Comparison of ENCODE assay signal across 13 cellular contexts in genomic region chr11:101792814-101793213, GRCh38.
DNase-seq lines count a peak whose midpoint lies in the region; ATAC-seq and TF ChIP-seq lines count a peak whose summit lies in the region.
"Had no signal": no experiment of that assay in that cellular context is flagged by ENCODE, and none has a peak within 500 bp of the region (broad histone marks: within the 10 kb centered on the region; RNA-seq: fewer than 3 reads in every experiment).

No MANE protein-coding gene starts in this region.

- H4K20me1 ChIP-seq in GM23338 (replicated peaks; ENCODE audit: insufficient read depth) = no peaks in the 10 kb centered on the region

- H3K36me3 Mint-ChIP-seq in GM23338 (ENCODE audit: low read depth) (no peaks in the 10 kb centered on the region), progenitor cell of endocrine pancreas (ENCODE audit: insufficient read depth) (no peaks in the 10 kb centered on the region), endothelial cell (ENCODE audit: low read depth, unreplicated experiment) (no peaks in the 10 kb centered on the region)
- H3K36me3 Mint-ChIP-seq in activated naive CD8-positive, alpha-beta T cell treated with anti-CD3 and anti-CD28 coated beads, Interleukin-2, amount 50 U/mL, for 24 hours (ENCODE audit: low read depth) = no peaks in the 10 kb centered on the region
- H3K36me3 Mint-ChIP-seq: CD14-positive monocyte; CD8-positive, alpha-beta memory T cell had no signal

- H3K4me3 ChIP-seq in GM23338 (no peak overlapping the region), adipocyte (ENCODE audit: low read length) (no peak overlapping the region), coronary artery (no peak overlapping the region), aorta (ENCODE audit: low read length in 2 of 2) (no peak overlapping the region)

- intact Hi-C loops in aorta (cut with DNase I) = no loop called here

- H3K27ac ChIP-seq in GM23338 (ENCODE audit: low read depth) (no peak overlapping the region), coronary artery (no peak overlapping the region), aorta (ENCODE audit: low read depth in 1 of 2, low read length in 2 of 2) (no peak overlapping the region)

- peaks cover 10% of the 10 kb centered on the region for H3K4me1 ChIP-seq in GM23338 (ENCODE audit: insufficient read depth)
- peaks cover 10% of the 10 kb centered on the region for H3K4me1 ChIP-seq in adipocyte (ENCODE audit: control insufficient read depth, insufficient read depth, low read length)
- peaks cover 0 to 2% of the 10 kb centered on the region in 2 donors for H3K4me1 ChIP-seq in aorta (ENCODE audit: control insufficient read depth in 1 of 2, insufficient read depth in 2 of 2, low read length in 2 of 2)
- H3K4me1 ChIP-seq: Caco-2 had no signal

- ATAC-seq in GM23338 (peak; percentile 59), aorta (ENCODE audit: low FRiP score) (no peak)
- ATAC-seq in activated naive CD8-positive, alpha-beta T cell treated with anti-CD3 and anti-CD28 coated beads, Interleukin-2, amount 50 U/mL, for 24 hours = no peak

- no peaks in the 10 kb centered on the region for H3F3A ChIP-seq in GM23338 (replicated peaks; ENCODE audit: low read depth)

- no peaks in the 10 kb centered on the region for H3K27me3 ChIP-seq in GM23338 (ENCODE audit: insufficient read depth)
- H3K27me3 ChIP-seq in adipocyte (replicated peaks; ENCODE audit: control insufficient read depth, insufficient read depth, low read length) = no peaks in the 10 kb centered on the region
- H3K27me3 ChIP-seq in aorta (ENCODE audit: control insufficient read depth in 1 of 2, insufficient read depth in 2 of 2, low read length in 1 of 2) = no peaks in the 10 kb centered on the region

- 0 out of 2 replicates have a peak, but pooled peaks cover 3% of the 10 kb centered on the region for H3K9me2 ChIP-seq in GM23338 (ENCODE audit: insufficient read depth)

- H3K27ac Mint-ChIP-seq in GM23338 = no peak overlapping the region
- peak overlapping the region; percentile 56 for H3K27ac Mint-ChIP-seq in progenitor cell of endocrine pancreas
- H3K27ac Mint-ChIP-seq in endothelial cell (ENCODE audit: unreplicated experiment) = no peak overlapping the region
- H3K27ac Mint-ChIP-seq in activated naive CD8-positive, alpha-beta T cell treated with anti-CD3 and anti-CD28 coated beads, Interleukin-2, amount 50 U/mL, for 24 hours = no peak overlapping the region
- H3K27ac Mint-ChIP-seq: CD14-positive monocyte; CD8-positive, alpha-beta memory T cell had no signal

- no peaks in the 10 kb centered on the region for H3K27me3 Mint-ChIP-seq in GM23338 (ENCODE audit: insufficient read depth, low read depth, poor library complexity)
- H3K27me3 Mint-ChIP-seq in progenitor cell of endocrine pancreas = no peaks in the 10 kb centered on the region
- no peaks in the 10 kb centered on the region for H3K27me3 Mint-ChIP-seq in endothelial cell (ENCODE audit: unreplicated experiment)
- no peaks in the 10 kb centered on the region for H3K27me3 Mint-ChIP-seq in activated naive CD8-positive, alpha-beta T cell treated with anti-CD3 and anti-CD28 coated beads, Interleukin-2, amount 50 U/mL, for 24 hours
- H3K27me3 Mint-ChIP-seq: CD8-positive, alpha-beta memory T cell had no signal

- H3K4me3 Mint-ChIP-seq in GM23338 = no peak overlapping the region
- no peak overlapping the region for H3K4me3 Mint-ChIP-seq in progenitor cell of endocrine pancreas (ENCODE audit: low read depth)
- H3K4me3 Mint-ChIP-seq in endothelial cell (ENCODE audit: unreplicated experiment) = no peak overlapping the region
- H3K4me3 Mint-ChIP-seq in activated naive CD8-positive, alpha-beta T cell treated with anti-CD3 and anti-CD28 coated beads, Interleukin-2, amount 50 U/mL, for 24 hours = no peak overlapping the region
- H3K4me3 Mint-ChIP-seq: CD14-positive monocyte; CD8-positive, alpha-beta memory T cell; H9 had no signal

- H3K36me3 ChIP-seq in GM23338 (ENCODE audit: insufficient read depth) (no peaks in the 10 kb centered on the region), adipocyte (ENCODE audit: control insufficient read depth, insufficient read depth, low read length, severe bottlenecking) (no peaks in the 10 kb centered on the region), aorta (ENCODE audit: control insufficient read depth in 1 of 2, insufficient read depth in 2 of 2, low read length in 1 of 2) (no peaks in the 10 kb centered on the region)

- H3K4me1 Mint-ChIP-seq in GM23338 (peaks cover 14% of the 10 kb centered on the region), progenitor cell of endocrine pancreas (ENCODE audit: low read depth) (no peaks in the 10 kb centered on the region), endothelial cell (ENCODE audit: unreplicated experiment) (no peaks in the 10 kb centered on the region)
- no peaks in the 10 kb centered on the region for H3K4me1 Mint-ChIP-seq in activated naive CD8-positive, alpha-beta T cell treated with anti-CD3 and anti-CD28 coated beads, Interleukin-2, amount 50 U/mL, for 24 hours
- H3K4me1 Mint-ChIP-seq: CD14-positive monocyte; CD8-positive, alpha-beta memory T cell had no signal

- DNase-seq in GM23338 (ENCODE audit: low spot score) = no peak
- peak; percentile 17 for DNase-seq in adipocyte (ENCODE audit: low read depth)
- no peak for DNase-seq in progenitor cell of endocrine pancreas (ENCODE audit: low spot score, unreplicated experiment)
- DNase-seq in coronary artery (ENCODE audit: low spot score) = no peak
- DNase-seq in aorta = no peak
- DNase-seq in endothelial cell (ENCODE audit: low spot score) = no peak
- no peak for DNase-seq in activated naive CD8-positive, alpha-beta T cell treated with anti-CD3 and anti-CD28 coated beads, Interleukin-2, amount 50 U/mL, for 24 hours
- DNase-seq: Caco-2; CD8-positive, alpha-beta memory T cell; GF-D8; GOT3; H9 had no signal

- no peak overlapping the region for H3K4me2 ChIP-seq in GM23338

- H3K9me3 Mint-ChIP-seq in GM23338 (no peaks in the 10 kb centered on the region), progenitor cell of endocrine pancreas (ENCODE audit: low read depth) (no peaks in the 10 kb centered on the region), endothelial cell (ENCODE audit: unreplicated experiment) (no peaks in the 10 kb centered on the region)
- no peaks in the 10 kb centered on the region for H3K9me3 Mint-ChIP-seq in activated naive CD8-positive, alpha-beta T cell treated with anti-CD3 and anti-CD28 coated beads, Interleukin-2, amount 50 U/mL, for 24 hours
- H3K9me3 Mint-ChIP-seq: H9 had no signal

- no peaks in the 10 kb centered on the region for H3K79me2 ChIP-seq in GM23338 (replicated peaks; ENCODE audit: insufficient read depth)

- H2AFZ ChIP-seq in GM23338 = peak overlapping the region; percentile 85; the same call in 1 of the 2 replicates

- no peak overlapping the region for H3K9ac ChIP-seq in adipocyte (ENCODE audit: low read length)

- WGBS in aorta, 2 donors = 92 to 96% methylated on average over 2 of the region's 2 CpGs

- H3K9me3 ChIP-seq in adipocyte (ENCODE audit: control insufficient read depth, low read length) = no peaks in the 10 kb centered on the region
- peaks cover 1% of the 10 kb centered on the region for H3K9me3 ChIP-seq in aorta (ENCODE audit: control insufficient read depth, low read length)
- H3K9me3 ChIP-seq: Caco-2 had no signal

- TF ChIP-seq CTCF in GM23338 (conservative IDR thresholded peaks at IDR 0.05; ENCODE audit: low read depth in 2 of 2) (no peak), progenitor cell of endocrine pancreas (IDR thresholded peaks at IDR 0.05; ENCODE audit: unreplicated experiment) (no peak), coronary artery (IDR thresholded peaks at IDR 0.05) (no peak), endothelial cell (IDR thresholded peaks at IDR 0.05; ENCODE audit: unreplicated experiment) (no peak)

TF ChIP-seq in GM23338, 12 proteins besides CTCF, POLR2A, EP300 and RAD21 (continues in another document):
- TF ChIP-seq, protein P1, sequence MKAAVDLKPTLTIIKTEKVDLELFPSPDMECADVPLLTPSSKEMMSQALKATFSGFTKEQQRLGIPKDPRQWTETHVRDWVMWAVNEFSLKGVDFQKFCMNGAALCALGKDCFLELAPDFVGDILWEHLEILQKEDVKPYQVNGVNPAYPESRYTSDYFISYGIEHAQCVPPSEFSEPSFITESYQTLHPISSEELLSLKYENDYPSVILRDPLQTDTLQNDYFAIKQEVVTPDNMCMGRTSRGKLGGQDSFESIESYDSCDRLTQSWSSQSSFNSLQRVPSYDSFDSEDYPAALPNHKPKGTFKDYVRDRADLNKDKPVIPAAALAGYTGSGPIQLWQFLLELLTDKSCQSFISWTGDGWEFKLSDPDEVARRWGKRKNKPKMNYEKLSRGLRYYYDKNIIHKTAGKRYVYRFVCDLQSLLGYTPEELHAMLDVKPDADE (IDR thresholded peaks at IDR 0.05) = no peak
- no peak for TF ChIP-seq ZNF331 (CRISPR knock-in tag; IDR thresholded peaks at IDR 0.05; ENCODE audit: low read depth)
- no peak for TF ChIP-seq EZH2 (IDR thresholded peaks at IDR 0.05; ENCODE audit: low read depth, unreplicated experiment)
- no peak for TF ChIP-seq CREB1 (CRISPR knock-in tag; IDR thresholded peaks at IDR 0.05; ENCODE audit: low read depth)
